16 cellular contexts compared by ENCODE assay signal in the genomic region with DNA sequence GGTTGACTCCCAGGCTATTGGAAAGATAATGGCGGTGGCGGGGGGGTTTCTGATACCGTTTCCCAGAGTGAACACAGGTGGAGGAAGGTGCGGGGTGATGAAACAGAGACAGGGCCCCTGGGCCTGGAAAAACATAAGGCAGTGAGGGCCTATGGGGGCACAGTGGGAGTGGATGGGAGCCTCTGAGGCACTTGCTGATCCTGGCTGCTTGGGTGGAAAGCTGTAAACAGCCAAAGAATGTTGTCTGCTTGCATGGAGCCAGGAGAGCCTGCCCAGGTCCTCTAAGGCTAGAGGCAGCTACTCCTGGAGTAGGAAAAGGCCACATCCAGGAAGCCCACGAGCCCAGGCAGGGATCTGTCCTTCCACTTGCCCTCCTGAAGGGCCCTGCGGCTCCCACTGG. TPM values are rescaled to one million over a fixed set of nuclear protein-coding genes. Genes with fewer than 3 reads are reported as not detected.
A peak's percentile ranks its signal among the peaks of the same experiment; 100 is the strongest.
DNase-seq lines count a peak whose midpoint lies in the region; ATAC-seq, FAIRE-seq and TF ChIP-seq lines count a peak whose summit lies in the region.
"Had no signal": no experiment of that assay in that cellular context is flagged by ENCODE, and none has a peak within 500 bp of the region (broad histone marks: within the 10 kb centered on the region; RNA-seq: fewer than 3 reads in every experiment).

No MANE protein-coding gene starts in this region.

- TF ChIP-seq CTCF in cardiac muscle cell (IDR thresholded peaks at IDR 0.05; ENCODE audit: low read depth, low read length) (no peak), esophagus muscularis mucosa (IDR thresholded peaks at IDR 0.05) (no peak), pancreas (IDR thresholded peaks at IDR 0.05) (no peak), uterus (IDR thresholded peaks at IDR 0.05) (no peak)

- ATAC-seq in Right ventricle myocardium superior (ENCODE audit: poor library complexity): no peak
- no peak for ATAC-seq in pancreas
- ATAC-seq in GM19452 (IDR thresholded peaks at IDR 0.05; ENCODE audit: unreplicated experiment): no peak
- ATAC-seq: activated T-helper 17 cell treated with anti-CD3 and anti-CD28 coated beads, Interleukin-2, amount 50 U/mL, for 72 hours had no signal

- no peak for TF ChIP-seq EP300 in esophagus muscularis mucosa (IDR thresholded peaks at IDR 0.05)

- H3K36me3 ChIP-seq in cardiac muscle cell (no peaks in the 10 kb centered on the region), esophagus muscularis mucosa (no peaks in the 10 kb centered on the region), pancreas (no peaks in the 10 kb centered on the region), uterus (no peaks in the 10 kb centered on the region)

- TF ChIP-seq POLR2A in esophagus muscularis mucosa (IDR thresholded peaks at IDR 0.05; ENCODE audit: low read depth) (no peak), uterus (IDR thresholded peaks at IDR 0.05) (no peak)

- H3K27me3 ChIP-seq in cardiac muscle cell (no peaks in the 10 kb centered on the region), esophagus muscularis mucosa (no peaks in the 10 kb centered on the region), pancreas (no peaks in the 10 kb centered on the region), uterus (no peaks in the 10 kb centered on the region)

- H3K9me3 ChIP-seq in cardiac muscle cell (ENCODE audit: low read depth) (no peaks in the 10 kb centered on the region), esophagus muscularis mucosa (no peaks in the 10 kb centered on the region), pancreas (no peaks in the 10 kb centered on the region), uterus (no peaks in the 10 kb centered on the region)

- 83% methylated on average over 4 of the region's 6 CpGs for WGBS in esophagus muscularis mucosa
- 76 to 85% methylated on average over 6 of the region's 6 CpGs for WGBS in pancreas, 2 donors

- H3K4me3 ChIP-seq in cardiac muscle cell (no peak overlapping the region), esophagus muscularis mucosa (peak overlapping the region; percentile 55 to 74 (median 63)), pancreas (no peak overlapping the region), uterus (no peak overlapping the region)

- no peak for FAIRE-seq in pancreas (lab: Jason Lieb, UNC)
- FAIRE-seq: bronchial epithelial cell had no signal

- peak overlapping the region; percentile 98 for H3K27ac ChIP-seq in cardiac muscle cell
- peak overlapping the region; percentile 93 to 100 (median 96) for H3K27ac ChIP-seq in esophagus muscularis mucosa (replicated peaks in 1 of 4)
- peak overlapping the region; percentile 87 to 94 (median 90) for H3K27ac ChIP-seq in pancreas
- peak overlapping the region; percentile 97 to 99 for H3K27ac ChIP-seq in uterus

- peaks cover 44% of the 10 kb centered on the region for H3K4me1 ChIP-seq in cardiac muscle cell (ENCODE audit: low read depth)
- peaks cover 60 to 93% (median 85%) of the 10 kb centered on the region in 4 donors for H3K4me1 ChIP-seq in esophagus muscularis mucosa
- peaks cover 20 to 42% (median 21%) of the 10 kb centered on the region in 3 donors for H3K4me1 ChIP-seq in pancreas
- H3K4me1 ChIP-seq in uterus: peaks cover 9 to 44% of the 10 kb centered on the region in 2 donors

- DNase-seq in cardiac muscle cell (ENCODE audit: low read depth in 1 of 2, low spot score in 1 of 2): no peak
- DNase-seq in Right ventricle myocardium superior: no peak
- no peak for DNase-seq in esophagus muscularis mucosa (ENCODE audit: extremely low spot score)
- no peak for DNase-seq in pancreas
- DNase-seq in uterus: no peak
- no peak for DNase-seq in DMS 273 (lab: John Stamatoyannopoulos, UW; ENCODE audit: unreplicated experiment)
- no peak for DNase-seq in ACHN
- DNase-seq: GOT3; NCI-H1436; NCI-H526 treated with DMSO at 0.1 percent for 48 hours; occipital lobe; stimulated activated CD4-positive, alpha-beta T cell treated with anti-CD3 and anti-CD28 coated beads, Interleukin-2, amount 100 ng/mL, for 48 hours; stimulated activated naive CD4-positive, alpha-beta T cell treated with Interleukin-2 at 50 U/mL for 16 hours had no signal

- intact Hi-C loops in Right ventricle myocardium superior (cut with DNase I): no loop called here
- intact Hi-C loops in esophagus muscularis mucosa (cut with DNase I): no loop called here
- intact Hi-C loops in pancreas (cut with DNase I): no loop called here
- intact Hi-C loops in uterus (cut with DNase I; ENCODE audit: low total_unique reads): no loop called here

- in situ Hi-C loops in ACHN (cut with HindIII; ENCODE audit: low pct_ligation_motif_present, low pct_unique_long_range_greater_than_20kb, low sequenced_read_pairs): no loop called here

RNA-seq across cellular contexts. Expression of a gene that starts 3.0 kb away (rescaled TPM):
- 16.7 and 25.9 TPM in 2 replicates for total RNA-seq in cardiac muscle cell
- 20.6 and 23.1 TPM in 2 replicates for polyA plus RNA-seq in cardiac muscle cell
- total RNA-seq in Right ventricle myocardium superior: 19.9 TPM
- total RNA-seq in esophagus muscularis mucosa: 10 to 100 TPM; 37.4 to 66.6 (median 46.4) TPM
- total RNA-seq in pancreas: 10 to 100 TPM; 27.5 to 53.5 (median 33.2) TPM
- polyA plus RNA-seq in pancreas: 100 to 1,000 TPM; 118 to 223 TPM
- 100 to 1,000 TPM in 1 of 4 donors, 10 to 100 TPM in 3; 24.1 to 113 (median 77.2) TPM for total RNA-seq in uterus

RNA-seq across cellular contexts. Expression of a gene that starts 12.9 kb away (rescaled TPM):
- total RNA-seq in cardiac muscle cell: 26.4 and 29.2 TPM in 2 replicates
- polyA plus RNA-seq in cardiac muscle cell: 16.4 and 18.1 TPM in 2 replicates
- 29.6 TPM for total RNA-seq in Right ventricle myocardium superior
- total RNA-seq in esophagus muscularis mucosa: not detected
- under 1 TPM in 1 of 6 donors, not detected in 5; 0.12 TPM for total RNA-seq in pancreas
- polyA plus RNA-seq in pancreas: 1 to 10 TPM in 1 of 2 donors, under 1 TPM in 1; 0.15 to 2.1 TPM
- 1 to 10 TPM in 1 of 4 donors, under 1 TPM in 1, not detected in 2; 0.90 to 1.5 TPM for total RNA-seq in uterus
- total RNA-seq: bronchial epithelial cell had no signal

RNA-seq across cellular contexts. Expression of a gene that starts 26.2 kb away (rescaled TPM):
- total RNA-seq in cardiac muscle cell: 61.0 and 75.3 TPM in 2 replicates
- polyA plus RNA-seq in cardiac muscle cell: 106 and 110 TPM in 2 replicates
- total RNA-seq in Right ventricle myocardium superior: 70.1 TPM
- 100 to 1,000 TPM in 1 of 4 donors, 10 to 100 TPM in 3; 49.4 to 106 (median 85.8) TPM for total RNA-seq in esophagus muscularis mucosa
- total RNA-seq in pancreas: 10 to 100 TPM; 47.1 to 81.6 (median 55.1) TPM
- polyA plus RNA-seq in pancreas: 100 to 1,000 TPM; 101 to 117 TPM
- total RNA-seq in uterus: 10 to 100 TPM; 14.1 to 81.5 (median 25.1) TPM

RNA-seq across cellular contexts. Expression of a gene that starts 30.0 kb away (rescaled TPM):
- total RNA-seq in cardiac muscle cell: 160 and 179 TPM in 2 replicates
- 255 and 285 TPM in 2 replicates for polyA plus RNA-seq in cardiac muscle cell
- total RNA-seq in Right ventricle myocardium superior: 126 TPM
- total RNA-seq in esophagus muscularis mucosa: 100 to 1,000 TPM; 149 to 297 (median 239) TPM
- 100 to 1,000 TPM in 1 of 6 donors, 10 to 100 TPM in 5; 26.9 to 104 (median 42.9) TPM for total RNA-seq in pancreas
- 10 to 100 TPM; 54.1 to 97.6 TPM for polyA plus RNA-seq in pancreas
- total RNA-seq in uterus: 100 to 1,000 TPM; 123 to 325 (median 173) TPM

RNA-seq across cellular contexts. Expression of a gene that starts 33.2 kb away (rescaled TPM):
- 3.6 and 6.4 TPM in 2 replicates for total RNA-seq in cardiac muscle cell
- polyA plus RNA-seq in cardiac muscle cell: 2.4 and 6.2 TPM in 2 replicates
- 1.2 TPM for total RNA-seq in Right ventricle myocardium superior
- 1 to 10 TPM; 2.1 to 6.7 (median 3.4) TPM for total RNA-seq in esophagus muscularis mucosa
- total RNA-seq in pancreas: 1 to 10 TPM in 1 of 6 donors, under 1 TPM in 5; 0.46 to 1.3 (median 0.65) TPM
- polyA plus RNA-seq in pancreas: 1 to 10 TPM; 1.6 to 2.1 TPM
- 1 to 10 TPM in 3 of 4 donors, not detected in 1; 1.9 to 3.9 (median 3.3) TPM for total RNA-seq in uterus

Comparison
In these comparisons a context has a peak if more than half of its experiments do, and no peak if none do; other contexts are left out.
1. H3K4me3 ChIP-seq: peak in esophagus muscularis mucosa (4 of 4); none in cardiac muscle cell (single experiment), pancreas (0 of 4) and uterus (0 of 2).
2. RNA of a gene that starts 12.9 kb away (total RNA-seq): 29.6 TPM in Right ventricle myocardium superior (single experiment) and 26.4 to 29.2 TPM in cardiac muscle cell; 0.90 to 1.5 TPM in uterus, 0.12 TPM in pancreas and not detected in esophagus muscularis mucosa; every median in the first group is over 10 times any median in the second.
3. Peak in every context shown above with its lines, with median percentiles within 50 percentile points of each other: H3K27ac ChIP-seq.